In genomic region chr22:22167791-22168189, GRCh38 we compare ENCODE assay signal across 9 cellular contexts.
A peak's percentile ranks its signal among the peaks of the same experiment; 100 is the strongest.
DNase-seq lines count a peak whose midpoint lies in the region; ATAC-seq and TF ChIP-seq lines count a peak whose summit lies in the region.
"Had no signal": no experiment of that assay in that cellular context is flagged by ENCODE, and none has a peak within 500 bp of the region (broad histone marks: within the 10 kb centered on the region; RNA-seq: fewer than 3 reads in every experiment).

No MANE protein-coding gene starts in this region.

- H3K27ac Mint-ChIP-seq in natural killer cell treated with Interleukin-12 subunit alpha and Interleukin-12 subunit beta and Interleukin-15 and Interleukin-18, amount 100 ng/mL, for 72 hours, result peak overlapping the region in 1 of 2 donors; percentile 78
- no peak overlapping the region for H3K27ac Mint-ChIP-seq in activated CD4-positive, alpha-beta T cell treated with anti-CD3 and anti-CD28 coated beads for 36 hours

- H3K4me3 Mint-ChIP-seq in natural killer cell treated with Interleukin-12 subunit alpha and Interleukin-12 subunit beta and Interleukin-15 and Interleukin-18, amount 100 ng/mL, for 72 hours, result peak overlapping the region; percentile 5
- H3K4me3 Mint-ChIP-seq in activated CD4-positive, alpha-beta T cell treated with anti-CD3 and anti-CD28 coated beads for 36 hours, result no peak overlapping the region

- H3K9me3 Mint-ChIP-seq in natural killer cell treated with Interleukin-12 subunit alpha and Interleukin-12 subunit beta and Interleukin-15 and Interleukin-18, amount 100 ng/mL, for 72 hours, result no peaks in the 10 kb centered on the region
- no peaks in the 10 kb centered on the region for H3K9me3 Mint-ChIP-seq in activated CD4-positive, alpha-beta T cell treated with anti-CD3 and anti-CD28 coated beads for 36 hours (ENCODE audit: low read depth)

- no peaks in the 10 kb centered on the region for H3K36me3 Mint-ChIP-seq in natural killer cell treated with Interleukin-12 subunit alpha and Interleukin-12 subunit beta and Interleukin-15 and Interleukin-18, amount 100 ng/mL, for 72 hours
- no peaks in the 10 kb centered on the region for H3K36me3 Mint-ChIP-seq in activated CD4-positive, alpha-beta T cell treated with anti-CD3 and anti-CD28 coated beads for 36 hours (ENCODE audit: low read depth)

- ATAC-seq in GM21825 (IDR thresholded peaks at IDR 0.05; ENCODE audit: unreplicated experiment), result peak; percentile 61
- ATAC-seq in natural killer cell treated with Interleukin-12 subunit alpha and Interleukin-12 subunit beta and Interleukin-15 and Interleukin-18, amount 100 ng/mL, for 72 hours, result peak in 1 of 2 donors; percentile 7
- no peak for ATAC-seq in activated CD4-positive, alpha-beta T cell treated with anti-CD3 and anti-CD28 coated beads for 36 hours

- peak overlapping the region in 1 of 3 donors; percentile 43 for H3K4me3 ChIP-seq in breast epithelium

- H3K4me1 ChIP-seq in breast epithelium, result no peaks in the 10 kb centered on the region

- H3K27ac ChIP-seq in breast epithelium, result no peak overlapping the region
- H3K27ac ChIP-seq: 22Rv1 had no signal

- TF ChIP-seq POLR2A in breast epithelium (IDR thresholded peaks at IDR 0.05), result no peak

- DNase-seq in DMS79 (lab: John Stamatoyannopoulos, UW) (peak; percentile 0), DMS79 treated with DMSO at 0.1 percent for 48 hours (lab: John Stamatoyannopoulos, UW) (no peak), NCI-H128 (lab: John Stamatoyannopoulos, UW; ENCODE audit: unreplicated experiment) (peak; percentile 34), breast epithelium (ENCODE audit: low spot score in 2 of 2) (no peak)
- no peak for DNase-seq in natural killer cell treated with Interleukin-12 subunit alpha and Interleukin-12 subunit beta and Interleukin-15 and Interleukin-18, amount 100 ng/mL, for 72 hours (ENCODE audit: low spot score)
- DNase-seq in activated naive CD4-positive, alpha-beta T cell treated with Interleukin-2 at 50 U/mL for 16 hours, result no peak
- DNase-seq in activated CD4-positive, alpha-beta T cell treated with anti-CD3 and anti-CD28 coated beads for 36 hours, result no peak

- no peak for TF ChIP-seq CTCF in breast epithelium (IDR thresholded peaks at IDR 0.05)

- H3K27me3 ChIP-seq in breast epithelium, result peaks cover 0 to 6% of the 10 kb centered on the region in 2 donors

- H3K9me3 ChIP-seq in breast epithelium, result no peaks in the 10 kb centered on the region

- intact Hi-C loops in breast epithelium (cut with DNase I; ENCODE audit: low total_unique reads), result no loop called here
- intact Hi-C loops in activated CD4-positive, alpha-beta T cell treated with anti-CD3 and anti-CD28 coated beads for 36 hours (cut with DNase I, micrococcal nuclease), result no loop called here

- POLR2A ChIA-PET in activated CD4-positive, alpha-beta T cell treated with anti-CD3 and anti-CD28 coated beads for 36 hours (lab: Charles Lee), result no interaction called here

- H3K36me3 ChIP-seq in breast epithelium, result no peaks in the 10 kb centered on the region

- CTCF ChIA-PET in activated CD4-positive, alpha-beta T cell treated with anti-CD3 and anti-CD28 coated beads for 36 hours (lab: Charles Lee), result interaction anchor here (0.8 to 2.2 kb wide), 2 partner anchors 10 to 40 kb away, joined by 3 to 15 read pairs; no protein-coding TSS in a partner anchor

- peaks cover 4 to 6% of the 10 kb centered on the region in 2 donors for H3K27me3 Mint-ChIP-seq in natural killer cell treated with Interleukin-12 subunit alpha and Interleukin-12 subunit beta and Interleukin-15 and Interleukin-18, amount 100 ng/mL, for 72 hours
- H3K27me3 Mint-ChIP-seq in activated CD4-positive, alpha-beta T cell treated with anti-CD3 and anti-CD28 coated beads for 36 hours, result no peaks in the 10 kb centered on the region

- peaks cover 6 to 18% of the 10 kb centered on the region in 2 donors for H3K4me1 Mint-ChIP-seq in natural killer cell treated with Interleukin-12 subunit alpha and Interleukin-12 subunit beta and Interleukin-15 and Interleukin-18, amount 100 ng/mL, for 72 hours (ENCODE audit: low read depth in 2 of 2)
- peaks cover 10% of the 10 kb centered on the region for H3K4me1 Mint-ChIP-seq in activated CD4-positive, alpha-beta T cell treated with anti-CD3 and anti-CD28 coated beads for 36 hours

Comparison
In these comparisons a context has a peak if more than half of its experiments do, and no peak if none do; other contexts are left out.
1. DNase-seq: peak in DMS79 (single experiment) and NCI-H128 (single experiment); none in DMS79 treated with DMSO at 0.1 percent for 48 hours (single experiment), natural killer cell treated with Interleukin-12 subunit alpha and Interleukin-12 subunit beta and Interleukin-15 and Interleukin-18, amount 100 ng/mL, for 72 hours (single experiment), breast epithelium (0 of 2), activated naive CD4-positive, alpha-beta T cell treated with Interleukin-2 at 50 U/mL for 16 hours (single experiment) and activated CD4-positive, alpha-beta T cell treated with anti-CD3 and anti-CD28 coated beads for 36 hours (single experiment).